Comparison of ENCODE assay signal across 1 cellular context in the genomic region with DNA sequence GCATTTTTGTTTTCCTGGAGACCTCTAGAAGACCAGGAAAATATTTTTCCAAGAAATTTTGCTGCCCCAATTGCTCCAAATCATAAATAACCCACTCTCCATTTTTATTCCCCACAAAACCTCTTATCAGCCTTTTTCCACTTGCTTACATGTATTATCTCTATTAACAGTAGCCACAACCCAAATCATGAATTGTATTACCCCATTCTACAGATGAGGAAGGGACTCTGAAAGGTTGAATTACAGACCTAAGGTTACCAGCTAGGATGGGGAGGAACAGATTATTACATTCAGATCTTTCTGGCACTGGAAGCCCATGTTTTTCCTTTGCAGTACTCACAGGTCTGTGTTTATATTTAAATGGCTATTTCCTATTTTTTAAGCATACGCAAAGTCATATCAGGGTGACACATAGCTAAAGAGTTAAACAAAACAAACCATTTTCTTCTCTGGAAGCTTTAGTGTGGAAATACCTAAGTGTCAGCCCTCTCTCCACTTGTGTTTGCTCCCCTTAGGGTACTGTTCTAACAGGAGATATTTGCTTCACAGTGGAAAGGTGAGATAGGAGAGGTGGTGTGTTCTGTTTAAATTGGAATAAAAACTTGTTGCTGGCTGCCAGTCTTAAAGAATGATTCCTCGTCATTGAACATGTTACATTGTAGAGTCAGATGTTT.
TF ChIP-seq lines count a peak whose summit lies in the region.

No MANE protein-coding gene starts in this region.

TF ChIP-seq in HepG2, 621 proteins besides CTCF, POLR2A, EP300 and RAD21:
- TF ChIP-seq TSC22D2 (CRISPR knock-in tag; IDR thresholded peaks at IDR 0.05; ENCODE audit: borderline replicate concordance), result no peak
- TF ChIP-seq NKX3-1 (CRISPR knock-in tag; IDR thresholded peaks at IDR 0.05), result 0 out of 2 replicates have a peak, but pooled peaks have one; percentile 29
- peak; percentile 65 for TF ChIP-seq ZNF629 (CRISPR knock-in tag; conservative IDR thresholded peaks at IDR 0.05)
- no peak for TF ChIP-seq PITX1 (CRISPR knock-in tag; IDR thresholded peaks at IDR 0.05)
